Comparison of ENCODE assay signal across 22 cellular contexts in genomic region chr3:71817262-71817661, GRCh38. TPM values are rescaled to one million over a fixed set of nuclear protein-coding genes. Genes with fewer than 3 reads are reported as not detected.
DNase-seq lines count a peak whose midpoint lies in the region; ATAC-seq and TF ChIP-seq lines count a peak whose summit lies in the region.
"Had no signal": no experiment of that assay in that cellular context is flagged by ENCODE, and none has a peak within 500 bp of the region (broad histone marks: within the 10 kb centered on the region; RNA-seq: fewer than 3 reads in every experiment).

No MANE protein-coding gene starts in this region.

- DNase-seq in left ventricle myocardium superior (no peak), Right ventricle myocardium superior (no peak), adrenal gland (peak in 5 of 7 donors; percentile 13 to 22 (median 17)), iPS DF 6.9 (ENCODE audit: low read depth, low spot score) (peak; percentile 27), NCI-H1105 (lab: John Stamatoyannopoulos, UW) (no peak)
- DNase-seq in activated naive CD8-positive, alpha-beta T cell treated with anti-CD3 and anti-CD28 coated beads for 36 hours = no peak
- DNase-seq: Calu3; CD8-positive, alpha-beta memory T cell; DMS153; GOT3; IMR-90; NCI-H1092 treated with DMSO at 0.1 percent for 48 hours; NCI-H2029 treated with DMSO at 0.1 percent for 48 hours; NCI-H446 treated with DMSO at 0.1 percent for 48 hours; NCI-H526 treated with DMSO at 0.1 percent for 48 hours; SHP77 had no signal

- H3K9me3 ChIP-seq in adrenal gland (replicated peaks in 1 of 3) (no peaks in the 10 kb centered on the region), iPS DF 6.9 (ENCODE audit: control insufficient read depth, insufficient read depth, low read length) (no peaks in the 10 kb centered on the region)

- no peak for TF ChIP-seq POLR2A in adrenal gland (IDR thresholded peaks at IDR 0.05)

- H3K27ac ChIP-seq in adrenal gland = no peak overlapping the region
- no peak overlapping the region for H3K27ac ChIP-seq in iPS DF 6.9 (ENCODE audit: low read length)
- H3K27ac ChIP-seq: C4-2B, KMS-11 had no signal

- intact Hi-C loops in left ventricle myocardium superior (cut with micrococcal nuclease) (no loop called here), Right ventricle myocardium superior (cut with DNase I) (no loop called here), adrenal gland (cut with DNase I) (no loop called here)

- no peak overlapping the region for H3K27ac Mint-ChIP-seq in activated naive CD8-positive, alpha-beta T cell treated with anti-CD3 and anti-CD28 coated beads for 36 hours
- H3K27ac Mint-ChIP-seq: CD8-positive, alpha-beta memory T cell had no signal

- H3K36me3 Mint-ChIP-seq in activated naive CD8-positive, alpha-beta T cell treated with anti-CD3 and anti-CD28 coated beads for 36 hours = no peaks in the 10 kb centered on the region

- H3K36me3 ChIP-seq in adrenal gland (replicated peaks in 1 of 2) = no peaks in the 10 kb centered on the region
- H3K36me3 ChIP-seq in iPS DF 6.9 (ENCODE audit: control insufficient read depth, insufficient read depth, low read length) = no peaks in the 10 kb centered on the region

- no peak for TF ChIP-seq CTCF in adrenal gland (IDR thresholded peaks at IDR 0.05)

- 31 to 54% (median 46%) methylated on average over 6 of the region's 6 CpGs for WGBS in adrenal gland, 4 donors
- WGBS in iPS DF 6.9 (ENCODE audit: insufficient coverage, insufficient read length) = no CpG with 5 or more reads among the region's 6 CpGs

- no peaks in the 10 kb centered on the region for H3K9me3 Mint-ChIP-seq in activated naive CD8-positive, alpha-beta T cell treated with anti-CD3 and anti-CD28 coated beads for 36 hours
- H3K9me3 Mint-ChIP-seq: CD8-positive, alpha-beta memory T cell had no signal

- no peaks in the 10 kb centered on the region for H3K27me3 Mint-ChIP-seq in activated naive CD8-positive, alpha-beta T cell treated with anti-CD3 and anti-CD28 coated beads for 36 hours

- no peak overlapping the region for H3K4me3 Mint-ChIP-seq in activated naive CD8-positive, alpha-beta T cell treated with anti-CD3 and anti-CD28 coated beads for 36 hours
- H3K4me3 Mint-ChIP-seq: CD8-positive, alpha-beta memory T cell had no signal

- H3K27me3 ChIP-seq in adrenal gland = peaks cover 8% of the 10 kb centered on the region
- H3K27me3 ChIP-seq in iPS DF 6.9 (ENCODE audit: control insufficient read depth, insufficient read depth, low read length) = no peaks in the 10 kb centered on the region

- H3K4me1 ChIP-seq in adrenal gland (replicated peaks in 1 of 2) (no peaks in the 10 kb centered on the region), iPS DF 6.9 (ENCODE audit: control insufficient read depth, insufficient read depth, low read length) (peaks cover 7% of the 10 kb centered on the region; the same call in 1 of the 2 replicates)

- no peak overlapping the region for H3K4me3 ChIP-seq in adrenal gland
- no peak overlapping the region for H3K4me3 ChIP-seq in iPS DF 6.9 (ENCODE audit: low read length)

- ATAC-seq in left ventricle myocardium superior (peak; percentile 80), Right ventricle myocardium superior (ENCODE audit: poor library complexity) (no peak), HG03439 (IDR thresholded peaks at IDR 0.05; ENCODE audit: unreplicated experiment) (no peak)

- no peaks in the 10 kb centered on the region for H3K4me1 Mint-ChIP-seq in activated naive CD8-positive, alpha-beta T cell treated with anti-CD3 and anti-CD28 coated beads for 36 hours
- H3K4me1 Mint-ChIP-seq: CD8-positive, alpha-beta memory T cell had no signal

RNA-seq across cellular contexts. Expression of gene PROK2, which starts 32.3 kb away (rescaled TPM):
- total RNA-seq in left ventricle myocardium superior = 0.22 TPM
- total RNA-seq in Right ventricle myocardium superior = 0.54 TPM
- total RNA-seq in adrenal gland = under 1 TPM in 1 of 8 donors, not detected in 7; 0.29 TPM
- polyA plus RNA-seq in adrenal gland = under 1 TPM; 0.13 to 0.24 (median 0.18) TPM
- total RNA-seq in activated naive CD8-positive, alpha-beta T cell treated with anti-CD3 and anti-CD28 coated beads for 36 hours = under 1 TPM in 1 of 2 experiments, not detected in 1; 0.34 TPM
- total RNA-seq: Calu3, G401, HT-29, IMR-90, RPMI7951 had no signal
- polyA plus RNA-seq: IMR-90 had no signal

Comparison
In these comparisons a context has a peak if more than half of its experiments do, and no peak if none do; other contexts are left out.
1. DNase-seq: peak in adrenal gland (5 of 7) and iPS DF 6.9 (single experiment); none in left ventricle myocardium superior (single experiment), Right ventricle myocardium superior (single experiment), activated naive CD8-positive, alpha-beta T cell treated with anti-CD3 and anti-CD28 coated beads for 36 hours (single experiment) and NCI-H1105 (single experiment).